In the genomic region with DNA sequence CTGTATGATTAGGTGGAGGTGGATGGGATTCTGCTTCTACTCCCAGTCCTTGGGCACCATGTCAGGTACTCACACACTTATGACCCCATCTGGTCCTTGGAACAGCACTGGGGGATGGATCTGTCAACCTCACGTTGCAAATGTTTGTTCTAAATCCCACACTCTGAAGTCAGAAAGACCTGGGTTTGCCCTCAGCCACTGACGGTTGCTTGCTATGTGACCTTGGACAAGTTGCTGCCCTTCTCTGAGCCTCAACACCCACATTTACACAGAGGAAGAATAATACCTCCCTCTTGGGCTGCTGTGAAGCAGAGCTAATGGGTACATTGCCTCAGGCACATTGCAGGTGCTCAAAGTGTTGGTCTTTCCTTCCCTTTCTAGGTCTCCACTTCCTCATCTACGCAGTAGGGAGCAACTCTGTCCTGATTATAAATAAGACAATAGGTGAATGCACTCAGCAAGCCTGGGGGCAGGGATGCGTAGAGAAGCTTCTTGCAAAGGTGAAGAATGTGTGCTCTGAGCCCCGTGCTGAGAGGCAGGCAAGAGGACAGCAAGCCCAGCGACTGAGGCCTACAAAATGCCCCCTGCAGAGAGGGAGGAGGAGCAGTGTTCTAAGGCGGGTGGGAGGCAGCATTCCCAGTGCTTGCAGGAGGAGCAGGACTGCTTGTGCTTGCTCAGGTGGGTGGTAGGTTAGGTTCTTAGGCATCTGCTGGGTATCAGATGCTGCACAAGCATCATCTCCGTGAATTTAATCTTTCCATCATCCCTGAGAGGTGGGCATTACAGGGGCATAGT, we compare ENCODE assay signal across 8 cellular contexts. TPM values are rescaled to one million over a fixed set of nuclear protein-coding genes. Genes with fewer than 3 reads are reported as not detected.
"Had no signal": no experiment of that assay in that cellular context is flagged by ENCODE, and none has a peak within 500 bp of the region (broad histone marks: within the 10 kb centered on the region; RNA-seq: fewer than 3 reads in every experiment).

No MANE protein-coding gene starts in this region.

RNA-seq across cellular contexts. Expression of a gene that starts 21.8 kb away (rescaled TPM):
- total RNA-seq: activated CD8-positive, alpha-beta T cell treated with anti-CD3 and anti-CD28 coated beads for 36 hours; activated T-helper 1 cell treated with anti-CD3 and anti-CD28 coated beads, Interleukin-12 subunit alpha, Interleukin-12 subunit beta, Interleukin-2, Interleukin-4 antibody, amounts not matched to agents 30 ng/mL and 10 ng/mL and 1 ng/mL, durations not matched to agents 14 hours and 24 hours and 36 hours; aorta; breast epithelium; NCI-H460; OCI-LY7; SJSA1; T-helper 1 cell treated with Interleukin-12 subunit alpha and Interleukin-12 subunit beta and Interleukin-4 antibody, amounts not matched to agents 30 ng/mL and 1 ng/mL, for 36 hours had no signal
